Comparison of ENCODE assay signal across 1 cellular context in the genomic region with DNA sequence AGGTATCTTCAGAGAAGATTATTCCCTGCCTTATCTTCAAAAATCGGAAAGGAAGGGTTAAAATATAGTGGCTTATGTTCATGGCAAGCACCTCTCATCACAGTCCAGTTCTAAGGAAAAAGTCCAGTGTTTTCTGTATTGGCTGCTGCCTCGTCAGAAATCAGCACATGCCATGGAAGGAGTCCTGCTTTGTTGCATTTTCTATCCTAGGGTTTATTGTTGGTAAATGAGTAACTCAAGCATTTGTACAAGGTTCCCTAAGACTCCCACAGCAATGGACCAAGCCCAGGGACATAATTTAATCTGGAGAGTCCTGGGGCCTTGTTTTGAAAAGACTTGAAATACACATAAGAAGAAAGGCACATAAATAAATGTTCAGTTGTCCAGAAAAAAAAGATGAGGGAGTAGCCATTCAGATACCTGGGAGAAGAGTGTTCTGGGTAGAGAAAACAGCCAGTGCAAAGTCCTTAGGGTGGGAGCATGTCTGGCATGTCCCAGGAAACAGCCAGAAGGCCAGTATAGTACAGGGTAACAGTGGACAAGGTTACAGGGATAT.
A peak's percentile ranks its signal among the peaks of the same experiment; 100 is the strongest.
TF ChIP-seq lines count a peak whose summit lies in the region.

No MANE protein-coding gene starts in this region.

TF ChIP-seq in HepG2, 621 proteins besides CTCF, POLR2A, EP300 and RAD21 (continued from another document and continues in another):
- TF ChIP-seq, protein P1, sequence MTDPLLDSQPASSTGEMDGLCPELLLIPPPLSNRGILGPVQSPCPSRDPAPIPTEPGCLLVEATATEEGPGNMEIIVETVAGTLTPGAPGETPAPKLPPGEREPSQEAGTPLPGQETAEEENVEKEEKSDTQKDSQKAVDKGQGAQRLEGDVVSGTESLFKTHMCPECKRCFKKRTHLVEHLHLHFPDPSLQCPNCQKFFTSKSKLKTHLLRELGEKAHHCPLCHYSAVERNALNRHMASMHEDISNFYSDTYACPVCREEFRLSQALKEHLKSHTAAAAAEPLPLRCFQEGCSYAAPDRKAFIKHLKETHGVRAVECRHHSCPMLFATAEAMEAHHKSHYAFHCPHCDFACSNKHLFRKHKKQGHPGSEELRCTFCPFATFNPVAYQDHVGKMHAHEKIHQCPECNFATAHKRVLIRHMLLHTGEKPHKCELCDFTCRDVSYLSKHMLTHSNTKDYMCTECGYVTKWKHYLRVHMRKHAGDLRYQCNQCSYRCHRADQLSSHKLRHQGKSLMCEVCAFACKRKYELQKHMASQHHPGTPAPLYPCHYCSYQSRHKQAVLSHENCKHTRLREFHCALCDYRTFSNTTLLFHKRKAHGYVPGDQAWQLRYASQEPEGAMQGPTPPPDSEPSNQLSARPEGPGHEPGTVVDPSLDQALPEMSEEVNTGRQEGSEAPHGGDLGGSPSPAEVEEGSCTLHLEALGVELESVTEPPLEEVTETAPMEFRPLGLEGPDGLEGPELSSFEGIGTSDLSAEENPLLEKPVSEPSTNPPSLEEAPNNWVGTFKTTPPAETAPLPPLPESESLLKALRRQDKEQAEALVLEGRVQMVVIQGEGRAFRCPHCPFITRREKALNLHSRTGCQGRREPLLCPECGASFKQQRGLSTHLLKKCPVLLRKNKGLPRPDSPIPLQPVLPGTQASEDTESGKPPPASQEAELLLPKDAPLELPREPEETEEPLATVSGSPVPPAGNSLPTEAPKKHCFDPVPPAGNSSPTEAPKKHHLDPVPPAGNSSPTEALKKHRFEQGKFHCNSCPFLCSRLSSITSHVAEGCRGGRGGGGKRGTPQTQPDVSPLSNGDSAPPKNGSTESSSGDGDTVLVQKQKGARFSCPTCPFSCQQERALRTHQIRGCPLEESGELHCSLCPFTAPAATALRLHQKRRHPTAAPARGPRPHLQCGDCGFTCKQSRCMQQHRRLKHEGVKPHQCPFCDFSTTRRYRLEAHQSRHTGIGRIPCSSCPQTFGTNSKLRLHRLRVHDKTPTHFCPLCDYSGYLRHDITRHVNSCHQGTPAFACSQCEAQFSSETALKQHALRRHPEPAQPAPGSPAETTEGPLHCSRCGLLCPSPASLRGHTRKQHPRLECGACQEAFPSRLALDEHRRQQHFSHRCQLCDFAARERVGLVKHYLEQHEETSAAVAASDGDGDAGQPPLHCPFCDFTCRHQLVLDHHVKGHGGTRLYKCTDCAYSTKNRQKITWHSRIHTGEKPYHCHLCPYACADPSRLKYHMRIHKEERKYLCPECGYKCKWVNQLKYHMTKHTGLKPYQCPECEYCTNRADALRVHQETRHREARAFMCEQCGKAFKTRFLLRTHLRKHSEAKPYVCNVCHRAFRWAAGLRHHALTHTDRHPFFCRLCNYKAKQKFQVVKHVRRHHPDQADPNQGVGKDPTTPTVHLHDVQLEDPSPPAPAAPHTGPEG (CRISPR knock-in tag; IDR thresholded peaks at IDR 0.05), result no peak
- TF ChIP-seq DMAP1 (CRISPR knock-in tag; IDR thresholded peaks at IDR 0.05) (peak; percentile 21; the same call in 1 of the 2 replicates), ZFP1 (CRISPR knock-in tag; IDR thresholded peaks at IDR 0.05) (peak; percentile 94), ISX (CRISPR knock-in tag; conservative IDR thresholded peaks at IDR 0.05) (0 out of 2 replicates have a peak, but pooled peaks have one; percentile 41), ZNF143 (CRISPR knock-in tag; IDR thresholded peaks at IDR 0.05) (peak; percentile 67), HOXA9 (CRISPR knock-in tag; IDR thresholded peaks at IDR 0.05; ENCODE audit: borderline replicate concordance) (no peak), MYC (CRISPR knock-in tag; IDR thresholded peaks at IDR 0.05; ENCODE audit: borderline replicate concordance) (no peak), TBX2 (CRISPR knock-in tag; IDR thresholded peaks at IDR 0.05; ENCODE audit: borderline replicate concordance) (0 out of 2 replicates have a peak, but pooled peaks have one; percentile 26), REXO4 (CRISPR knock-in tag; IDR thresholded peaks at IDR 0.05; ENCODE audit: borderline replicate concordance) (no peak), RARA (CRISPR knock-in tag; IDR thresholded peaks at IDR 0.05) (peak; percentile 32; the same call in 1 of the 2 replicates), ARHGAP35 (CRISPR knock-in tag; IDR thresholded peaks at IDR 0.05; ENCODE audit: borderline replicate concordance) (no peak), ZNF709 (CRISPR knock-in tag; IDR thresholded peaks at IDR 0.05) (0 out of 2 replicates have a peak, but pooled peaks have one; percentile 34)
- TF ChIP-seq, protein P2, sequence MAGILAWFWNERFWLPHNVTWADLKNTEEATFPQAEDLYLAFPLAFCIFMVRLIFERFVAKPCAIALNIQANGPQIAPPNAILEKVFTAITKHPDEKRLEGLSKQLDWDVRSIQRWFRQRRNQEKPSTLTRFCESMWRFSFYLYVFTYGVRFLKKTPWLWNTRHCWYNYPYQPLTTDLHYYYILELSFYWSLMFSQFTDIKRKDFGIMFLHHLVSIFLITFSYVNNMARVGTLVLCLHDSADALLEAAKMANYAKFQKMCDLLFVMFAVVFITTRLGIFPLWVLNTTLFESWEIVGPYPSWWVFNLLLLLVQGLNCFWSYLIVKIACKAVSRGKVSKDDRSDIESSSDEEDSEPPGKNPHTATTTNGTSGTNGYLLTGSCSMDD (CRISPR knock-in tag; IDR thresholded peaks at IDR 0.05), result no peak
- TF ChIP-seq, protein P3, sequence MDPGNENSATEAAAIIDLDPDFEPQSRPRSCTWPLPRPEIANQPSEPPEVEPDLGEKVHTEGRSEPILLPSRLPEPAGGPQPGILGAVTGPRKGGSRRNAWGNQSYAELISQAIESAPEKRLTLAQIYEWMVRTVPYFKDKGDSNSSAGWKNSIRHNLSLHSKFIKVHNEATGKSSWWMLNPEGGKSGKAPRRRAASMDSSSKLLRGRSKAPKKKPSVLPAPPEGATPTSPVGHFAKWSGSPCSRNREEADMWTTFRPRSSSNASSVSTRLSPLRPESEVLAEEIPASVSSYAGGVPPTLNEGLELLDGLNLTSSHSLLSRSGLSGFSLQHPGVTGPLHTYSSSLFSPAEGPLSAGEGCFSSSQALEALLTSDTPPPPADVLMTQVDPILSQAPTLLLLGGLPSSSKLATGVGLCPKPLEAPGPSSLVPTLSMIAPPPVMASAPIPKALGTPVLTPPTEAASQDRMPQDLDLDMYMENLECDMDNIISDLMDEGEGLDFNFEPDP (CRISPR knock-in tag; conservative IDR thresholded peaks at IDR 0.05), result no peak
- TF ChIP-seq, protein P4, sequence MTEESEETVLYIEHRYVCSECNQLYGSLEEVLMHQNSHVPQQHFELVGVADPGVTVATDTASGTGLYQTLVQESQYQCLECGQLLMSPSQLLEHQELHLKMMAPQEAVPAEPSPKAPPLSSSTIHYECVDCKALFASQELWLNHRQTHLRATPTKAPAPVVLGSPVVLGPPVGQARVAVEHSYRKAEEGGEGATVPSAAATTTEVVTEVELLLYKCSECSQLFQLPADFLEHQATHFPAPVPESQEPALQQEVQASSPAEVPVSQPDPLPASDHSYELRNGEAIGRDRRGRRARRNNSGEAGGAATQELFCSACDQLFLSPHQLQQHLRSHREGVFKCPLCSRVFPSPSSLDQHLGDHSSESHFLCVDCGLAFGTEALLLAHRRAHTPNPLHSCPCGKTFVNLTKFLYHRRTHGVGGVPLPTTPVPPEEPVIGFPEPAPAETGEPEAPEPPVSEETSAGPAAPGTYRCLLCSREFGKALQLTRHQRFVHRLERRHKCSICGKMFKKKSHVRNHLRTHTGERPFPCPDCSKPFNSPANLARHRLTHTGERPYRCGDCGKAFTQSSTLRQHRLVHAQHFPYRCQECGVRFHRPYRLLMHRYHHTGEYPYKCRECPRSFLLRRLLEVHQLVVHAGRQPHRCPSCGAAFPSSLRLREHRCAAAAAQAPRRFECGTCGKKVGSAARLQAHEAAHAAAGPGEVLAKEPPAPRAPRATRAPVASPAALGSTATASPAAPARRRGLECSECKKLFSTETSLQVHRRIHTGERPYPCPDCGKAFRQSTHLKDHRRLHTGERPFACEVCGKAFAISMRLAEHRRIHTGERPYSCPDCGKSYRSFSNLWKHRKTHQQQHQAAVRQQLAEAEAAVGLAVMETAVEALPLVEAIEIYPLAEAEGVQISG (CRISPR knock-in tag; IDR thresholded peaks at IDR 0.05), result 0 out of 2 replicates have a peak, but pooled peaks have one; percentile 28
- TF ChIP-seq, protein P5, sequence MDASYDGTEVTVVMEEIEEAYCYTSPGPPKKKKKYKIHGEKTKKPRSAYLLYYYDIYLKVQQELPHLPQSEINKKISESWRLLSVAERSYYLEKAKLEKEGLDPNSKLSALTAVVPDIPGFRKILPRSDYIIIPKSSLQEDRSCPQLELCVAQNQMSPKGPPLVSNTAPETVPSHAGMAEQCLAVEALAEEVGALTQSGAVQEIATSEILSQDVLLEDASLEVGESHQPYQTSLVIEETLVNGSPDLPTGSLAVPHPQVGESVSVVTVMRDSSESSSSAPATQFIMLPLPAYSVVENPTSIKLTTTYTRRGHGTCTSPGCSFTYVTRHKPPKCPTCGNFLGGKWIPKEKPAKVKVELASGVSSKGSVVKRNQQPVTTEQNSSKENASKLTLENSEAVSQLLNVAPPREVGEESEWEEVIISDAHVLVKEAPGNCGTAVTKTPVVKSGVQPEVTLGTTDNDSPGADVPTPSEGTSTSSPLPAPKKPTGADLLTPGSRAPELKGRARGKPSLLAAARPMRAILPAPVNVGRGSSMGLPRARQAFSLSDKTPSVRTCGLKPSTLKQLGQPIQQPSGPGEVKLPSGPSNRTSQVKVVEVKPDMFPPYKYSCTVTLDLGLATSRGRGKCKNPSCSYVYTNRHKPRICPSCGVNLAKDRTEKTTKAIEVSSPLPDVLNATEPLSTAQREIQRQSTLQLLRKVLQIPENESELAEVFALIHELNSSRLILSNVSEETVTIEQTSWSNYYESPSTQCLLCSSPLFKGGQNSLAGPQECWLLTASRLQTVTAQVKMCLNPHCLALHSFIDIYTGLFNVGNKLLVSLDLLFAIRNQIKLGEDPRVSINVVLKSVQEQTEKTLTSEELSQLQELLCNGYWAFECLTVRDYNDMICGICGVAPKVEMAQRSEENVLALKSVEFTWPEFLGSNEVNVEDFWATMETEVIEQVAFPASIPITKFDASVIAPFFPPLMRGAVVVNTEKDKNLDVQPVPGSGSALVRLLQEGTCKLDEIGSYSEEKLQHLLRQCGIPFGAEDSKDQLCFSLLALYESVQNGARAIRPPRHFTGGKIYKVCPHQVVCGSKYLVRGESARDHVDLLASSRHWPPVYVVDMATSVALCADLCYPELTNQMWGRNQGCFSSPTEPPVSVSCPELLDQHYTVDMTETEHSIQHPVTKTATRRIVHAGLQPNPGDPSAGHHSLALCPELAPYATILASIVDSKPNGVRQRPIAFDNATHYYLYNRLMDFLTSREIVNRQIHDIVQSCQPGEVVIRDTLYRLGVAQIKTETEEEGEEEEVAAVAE (CRISPR knock-in tag; IDR thresholded peaks at IDR 0.05; ENCODE audit: borderline replicate concordance), result 0 out of 2 replicates have a peak, but pooled peaks have one; percentile 52
- TF ChIP-seq, protein P6, sequence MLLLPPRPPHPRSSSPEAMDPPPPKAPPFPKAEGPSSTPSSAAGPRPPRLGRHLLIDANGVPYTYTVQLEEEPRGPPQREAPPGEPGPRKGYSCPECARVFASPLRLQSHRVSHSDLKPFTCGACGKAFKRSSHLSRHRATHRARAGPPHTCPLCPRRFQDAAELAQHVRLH (CRISPR knock-in tag; IDR thresholded peaks at IDR 0.05; ENCODE audit: borderline replicate concordance, low read depth), result 0 out of 2 replicates have a peak, but pooled peaks have one; percentile 51
- TF ChIP-seq, protein P7, sequence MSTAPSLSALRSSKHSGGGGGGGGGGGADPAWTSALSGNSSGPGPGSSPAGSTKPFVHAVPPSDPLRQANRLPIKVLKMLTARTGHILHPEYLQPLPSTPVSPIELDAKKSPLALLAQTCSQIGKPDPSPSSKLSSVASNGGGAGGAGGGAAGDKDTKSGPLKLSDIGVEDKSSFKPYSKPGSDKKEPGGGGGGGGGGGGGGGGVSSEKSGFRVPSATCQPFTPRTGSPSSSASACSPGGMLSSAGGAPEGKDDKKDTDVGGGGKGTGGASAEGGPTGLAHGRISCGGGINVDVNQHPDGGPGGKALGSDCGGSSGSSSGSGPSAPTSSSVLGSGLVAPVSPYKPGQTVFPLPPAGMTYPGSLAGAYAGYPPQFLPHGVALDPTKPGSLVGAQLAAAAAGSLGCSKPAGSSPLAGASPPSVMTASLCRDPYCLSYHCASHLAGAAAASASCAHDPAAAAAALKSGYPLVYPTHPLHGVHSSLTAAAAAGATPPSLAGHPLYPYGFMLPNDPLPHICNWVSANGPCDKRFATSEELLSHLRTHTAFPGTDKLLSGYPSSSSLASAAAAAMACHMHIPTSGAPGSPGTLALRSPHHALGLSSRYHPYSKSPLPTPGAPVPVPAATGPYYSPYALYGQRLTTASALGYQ (CRISPR knock-in tag; IDR thresholded peaks at IDR 0.05), result 0 out of 2 replicates have a peak, but pooled peaks have one; percentile 25
